Comparison of ENCODE assay signal across 19 cellular contexts in genomic region chr16:15548482-15548891, GRCh38.
A peak's percentile ranks its signal among the peaks of the same experiment; 100 is the strongest.
DNase-seq lines count a peak whose midpoint lies in the region; ATAC-seq, FAIRE-seq and TF ChIP-seq lines count a peak whose summit lies in the region.
"Had no signal": no experiment of that assay in that cellular context is flagged by ENCODE, and none has a peak within 500 bp of the region (broad histone marks: within the 10 kb centered on the region; RNA-seq: fewer than 3 reads in every experiment).

No MANE protein-coding gene starts in this region.

- H3K9ac ChIP-seq in IMR-90 (ENCODE audit: low read depth, low read length) = no peak overlapping the region
- H3K9ac ChIP-seq in K562 (ENCODE audit: insufficient read depth in 1 of 2, low read depth in 2 of 2, low read length in 2 of 2) = no peak overlapping the region

- H3K4ac ChIP-seq in IMR-90 (ENCODE audit: low read depth, low read length) = no peak overlapping the region

- H3K79me2 ChIP-seq in K562 (ENCODE audit: control insufficient read depth, insufficient read depth, low read length) = no peaks in the 10 kb centered on the region

- no peak overlapping the region for H3K56ac ChIP-seq in IMR-90 (ENCODE audit: extremely low read depth, insufficient read depth, low read length)

- H2BK20ac ChIP-seq in IMR-90 (ENCODE audit: low read depth, low read length) = no peak overlapping the region

- no peak overlapping the region for H2AK5ac ChIP-seq in IMR-90 (ENCODE audit: low read depth, low read length)

- dilution Hi-C loops in IMR-90 (cut with HindIII; ENCODE audit: low sequenced_read_pairs, unreplicated experiment) = no loop called here

- no peak overlapping the region for H3K18ac ChIP-seq in IMR-90 (ENCODE audit: low read depth, low read length)

- H3K4me2 ChIP-seq in IMR-90 (ENCODE audit: low read depth, low read length) = no peak overlapping the region
- no peak overlapping the region for H3K4me2 ChIP-seq in K562 (ENCODE audit: insufficient read depth, low read length)

- TF ChIP-seq RAD21 in IMR-90 (IDR thresholded peaks at IDR 0.05; ENCODE audit: low read length) (no peak), K562 (CRISPR knock-in tag; conservative IDR thresholded peaks at IDR 0.05 in 1 of 2, IDR thresholded peaks at IDR 0.05 in 1 of 2) (no peak)

- POLR2A ChIA-PET in IMR-90 (lab: Charles Lee; ENCODE audit: unreplicated experiment) (no interaction called here), K562 (lab: Yijun Ruan, JAX) (interaction anchor here (0.6 kb wide), 1 partner anchor 41 kb away, joined by 3 read pairs; no protein-coding TSS in a partner anchor)

- H4K5ac ChIP-seq in IMR-90 (ENCODE audit: low read depth, low read length) = no peak overlapping the region

- no peak for TF ChIP-seq POLR2A in IMR-90 (IDR thresholded peaks at IDR 0.05; ENCODE audit: low read depth, low read length)
- TF ChIP-seq POLR2A in K562 (conservative IDR thresholded peaks at IDR 0.05) = no peak
- no peak for TF ChIP-seq POLR2A in spleen (IDR thresholded peaks at IDR 0.05)

- intact Hi-C loops in IMR-90 (cut with micrococcal nuclease) = no loop called here
- intact Hi-C loops in K562 (cut with micrococcal nuclease) = no loop called here
- intact Hi-C loops in spleen (cut with DNase I; ENCODE audit: low total_unique reads) = no loop called here

- no peak overlapping the region for H3K27ac ChIP-seq in IMR-90 (ENCODE audit: insufficient read depth, low read length)
- no peak overlapping the region for H3K27ac ChIP-seq in K562 (ENCODE audit: extremely low read depth, low read depth, low read length)
- no peak overlapping the region for H3K27ac ChIP-seq in spleen
- H3K27ac ChIP-seq: gastroesophageal sphincter, right lobe of liver had no signal

- H2AFZ ChIP-seq in IMR-90 (replicated peaks; ENCODE audit: low read length, poor library complexity) = no peak overlapping the region
- 0 out of 2 replicates have a peak overlapping the region, but pooled peaks have one; percentile 2 for H2AFZ ChIP-seq in K562 (ENCODE audit: low read depth, low read length)

- no peak overlapping the region for H3K14ac ChIP-seq in IMR-90 (replicated peaks; ENCODE audit: low read depth, low read length)

- CTCF ChIA-PET in IMR-90 (lab: Yijun Ruan, JAX) (no interaction called here), K562 (lab: Yijun Ruan, JAX; ENCODE audit: low intra/inter-chr PET ratio) (no interaction called here)

- no peak overlapping the region for H2AK9ac ChIP-seq in IMR-90 (replicated peaks; ENCODE audit: low read depth, low read length, poor library complexity)

- no peak overlapping the region for H3K23ac ChIP-seq in IMR-90 (ENCODE audit: low read depth, low read length)

- no TSS peak for BruUV-seq in IMR-90 (replicated peaks; lab: Mats Ljungman, UMichigan)
- BruUV-seq in K562 (replicated peaks; lab: Mats Ljungman, UMichigan) = no TSS peak

- H3K27me3 ChIP-seq in IMR-90 (ENCODE audit: control insufficient read depth, insufficient read depth, low read length) (no peaks in the 10 kb centered on the region), K562 (ENCODE audit: control insufficient read depth in 2 of 2, insufficient read depth in 2 of 2, low read length in 2 of 2) (no peaks in the 10 kb centered on the region), MG63 (no peaks in the 10 kb centered on the region), spleen (replicated peaks in 1 of 7) (no peaks in the 10 kb centered on the region)
- H3K27me3 ChIP-seq: gastroesophageal sphincter, right lobe of liver had no signal

- no peak overlapping the region for H2BK15ac ChIP-seq in IMR-90 (ENCODE audit: low read depth, low read length)

- H3K79me1 ChIP-seq in IMR-90 (ENCODE audit: low read depth in 1 of 2, low read length in 2 of 2) = peaks cover 0 to 5% of the 10 kb centered on the region in 2 experiments; a peak in 3 of 4 replicates

- H3K36me3 ChIP-seq in IMR-90 (ENCODE audit: control insufficient read depth, insufficient read depth, low read length) (no peaks in the 10 kb centered on the region; the same call in none of the 2 replicates), K562 (ENCODE audit: control insufficient read depth, insufficient read depth, low read length) (no peaks in the 10 kb centered on the region), MG63 (0 out of 2 replicates have a peak, but pooled peaks cover 3% of the 10 kb centered on the region), spleen (no peaks in the 10 kb centered on the region)
- H3K36me3 ChIP-seq: gastroesophageal sphincter, right lobe of liver had no signal

- TF ChIP-seq CTCF in IMR-90 (conservative IDR thresholded peaks at IDR 0.05; ENCODE audit: low read depth, low read length) = no peak
- no peak for TF ChIP-seq CTCF in K562 (IDR thresholded peaks at IDR 0.05 in 2 of 3, conservative IDR thresholded peaks at IDR 0.05 in 1 of 3; ENCODE audit: insufficient read depth in 2 of 3, low read depth in 1 of 3, low read length in 3 of 3)
- TF ChIP-seq CTCF in spleen (IDR thresholded peaks at IDR 0.05 in 8 of 11, conservative IDR thresholded peaks at IDR 0.05 in 3 of 11) = no peak

- DNase-seq in Ammon's horn (ENCODE audit: low spot score) (peak; percentile 32), IMR-90 (peak; percentile 16), K562 (ENCODE audit: extremely low read depth in 1 of 4, low spot score in 3 of 4) (no peak), left kidney (ENCODE audit: low read depth, low spot score) (peak; percentile 21), MG63 (no peak), spleen (no peak)
- no peak for DNase-seq in activated naive CD4-positive, alpha-beta T cell (lab: John Stamatoyannopoulos, UW)
- no peak for DNase-seq in activated naive CD4-positive, alpha-beta T cell treated with Interleukin-2 at 50 U/mL for 16 hours
- DNase-seq: activated CD4-positive, alpha-beta T cell treated with anti-CD3 and anti-CD28 coated beads for 48 hours; central memory CD4-positive, alpha-beta T cell; DMS153; NCI-H1694 treated with DMSO at 0.1 percent for 48 hours; NCI-H82; OCI-M1; right lobe of liver; SHP77; T-helper 1 cell had no signal

- FAIRE-seq in K562 (lab: Jason Lieb, UNC) = no peak
- FAIRE-seq: GM12891 had no signal

- no peak overlapping the region for H3K4me3 ChIP-seq in IMR-90 (ENCODE audit: insufficient read depth, low read depth, low read length)
- no peak overlapping the region for H3K4me3 ChIP-seq in K562
- H3K4me3 ChIP-seq in MG63 = no peak overlapping the region
- H3K4me3 ChIP-seq in spleen = no peak overlapping the region
- H3K4me3 ChIP-seq: gastroesophageal sphincter, right lobe of liver had no signal

- no peak overlapping the region for H4K8ac ChIP-seq in IMR-90 (ENCODE audit: low read depth in 2 of 2, low read length in 2 of 2)

- H2BK120ac ChIP-seq in IMR-90 (ENCODE audit: low read depth, low read length) = no peak overlapping the region

- no peaks in the 10 kb centered on the region for H3K9me3 ChIP-seq in IMR-90 (ENCODE audit: control insufficient read depth, insufficient read depth, low read length)
- H3K9me3 ChIP-seq in K562 (replicated peaks; ENCODE audit: control insufficient read depth, insufficient read depth, low read depth, low read length) = 0 out of 2 replicates have a peak, but pooled peaks cover under 1% of the 10 kb centered on the region
- H3K9me3 ChIP-seq in MG63 = no peaks in the 10 kb centered on the region
- peaks cover 0 to 2% (median 1%) of the 10 kb centered on the region in 8 donors for H3K9me3 ChIP-seq in spleen
- H3K9me3 ChIP-seq: gastroesophageal sphincter, right lobe of liver had no signal

- no peak for TF ChIP-seq EP300 in K562 (IDR thresholded peaks at IDR 0.05; ENCODE audit: low read length)

- H3K4me1 ChIP-seq in IMR-90 (ENCODE audit: control insufficient read depth, insufficient read depth, low read length) (0 out of 2 replicates have a peak, but pooled peaks cover 1% of the 10 kb centered on the region), K562 (replicated peaks in 1 of 2; ENCODE audit: control insufficient read depth in 2 of 2, insufficient read depth in 2 of 2, low read length in 2 of 2) (peaks cover 10 to 16% of the 10 kb centered on the region in 2 experiments), spleen (peaks cover 0 to 3% (median 0%) of the 10 kb centered on the region in 6 donors)
- H3K4me1 ChIP-seq: right lobe of liver had no signal

- in situ Hi-C loops in IMR-90 (cut with MboI; ENCODE audit: low sequenced_read_pairs) = no loop called here
- in situ Hi-C loops in K562 (cut with MboI) = no loop called here

- H2BK5ac ChIP-seq in IMR-90 (ENCODE audit: low read depth, low read length, poor library complexity, severe bottlenecking) = no peak overlapping the region

- H3K9me1 ChIP-seq in IMR-90 (ENCODE audit: insufficient read depth, low read length) (peaks cover 3% of the 10 kb centered on the region; the same call in 1 of the 2 replicates), K562 (ENCODE audit: control insufficient read depth, insufficient read depth, low read length) (no peaks in the 10 kb centered on the region)

- H4K91ac ChIP-seq in IMR-90 (ENCODE audit: insufficient read depth, low read depth, low read length) = no peak overlapping the region

- ATAC-seq in IMR-90 (ENCODE audit: low read depth) (0 out of 2 replicates have a peak, but pooled peaks have one; percentile 30), K562 (no peak)
- ATAC-seq: gastroesophageal sphincter had no signal

- WGBS in IMR-90 (ENCODE audit: extremely low coverage in 2 of 2, insufficient read length in 1 of 2), 2 experiments = no CpG with 5 or more reads among the region's 3 CpGs
- WGBS in K562 (ENCODE audit: insufficient coverage, low coverage, missing lambda C conversion rate) = 26% methylated on average over 3 of the region's 3 CpGs
- 71 to 91% (median 80%) methylated on average over 3 of the region's 3 CpGs for WGBS in spleen, 5 donors

- H4K20me1 ChIP-seq in IMR-90 (ENCODE audit: insufficient read depth, low read length) (peaks cover 15% of the 10 kb centered on the region), K562 (replicated peaks; ENCODE audit: control insufficient read depth, insufficient read depth, low read length) (no peaks in the 10 kb centered on the region)

TF ChIP-seq in IMR-90, 13 proteins besides CTCF, POLR2A, EP300 and RAD21 (continues in another document):
- no peak for TF ChIP-seq MAZ (IDR thresholded peaks at IDR 0.05; ENCODE audit: borderline replicate concordance, low read depth, low read length)
- TF ChIP-seq BHLHE40 (IDR thresholded peaks at IDR 0.05; ENCODE audit: low read depth, low read length) = no peak

TF ChIP-seq in K562, 482 proteins besides CTCF, POLR2A, EP300 and RAD21 (continues in another document):
- TF ChIP-seq DMBX1 (CRISPR knock-in tag; IDR thresholded peaks at IDR 0.05; ENCODE audit: borderline replicate concordance) (no peak), SRSF9 (IDR thresholded peaks at IDR 0.05; ENCODE audit: borderline replicate concordance, low read depth, low read length) (no peak), ZBTB12 (CRISPR knock-in tag; IDR thresholded peaks at IDR 0.05) (no peak)

Comparison
In these comparisons a context has a peak if more than half of its experiments do, and no peak if none do; other contexts are left out.
1. DNase-seq: peak in Ammon's horn (single experiment), IMR-90 (single experiment) and left kidney (single experiment); none in K562 (0 of 4), MG63 (single experiment), activated naive CD4-positive, alpha-beta T cell (0 of 4), activated naive CD4-positive, alpha-beta T cell treated with Interleukin-2 at 50 U/mL for 16 hours (single experiment) and spleen (single experiment).